Comparison of ENCODE assay signal across 9 cellular contexts in genomic region chr15:98801234-98801561, GRCh38.
DNase-seq lines count a peak whose midpoint lies in the region; ATAC-seq, FAIRE-seq and TF ChIP-seq lines count a peak whose summit lies in the region.
"Had no signal": no experiment of that assay in that cellular context is flagged by ENCODE, and none has a peak within 500 bp of the region (broad histone marks: within the 10 kb centered on the region; RNA-seq: fewer than 3 reads in every experiment).

No MANE protein-coding gene starts in this region.

- H3K27ac ChIP-seq in A549: peak overlapping the region; percentile 87 to 89
- peak overlapping the region; percentile 97 for H3K27ac ChIP-seq in HUES64 (ENCODE audit: low read depth, low read length)
- peak overlapping the region; percentile 32 for H3K27ac ChIP-seq in angular gyrus (ENCODE audit: low read depth, low read length)
- H3K27ac ChIP-seq in OCI-LY7 (ENCODE audit: low read depth, low read length, poor library complexity, severe bottlenecking): no peak overlapping the region

- POLR2A ChIA-PET in A549 (lab: Yijun Ruan, JAX): interaction anchor here (0.6 kb wide), 1 partner anchor 75 kb away, joined by 3 read pairs; no protein-coding TSS in a partner anchor
- POLR2A ChIA-PET in OCI-LY7 (lab: Charles Lee): no interaction called here

- H3K9me3 Mint-ChIP-seq in mesothelial cell of epicardium: no peaks in the 10 kb centered on the region

- TF ChIP-seq CTCF in A549 (IDR thresholded peaks at IDR 0.05) (no peak), mesothelial cell of epicardium (IDR thresholded peaks at IDR 0.05; ENCODE audit: unreplicated experiment) (no peak), OCI-LY7 (conservative IDR thresholded peaks at IDR 0.05; ENCODE audit: low read length) (no peak)

- no peak for TF ChIP-seq POLR2A in A549 (IDR thresholded peaks at IDR 0.05; ENCODE audit: low read length)

- H4K20me1 ChIP-seq in OCI-LY7 (ENCODE audit: insufficient read depth, low read length): no peaks in the 10 kb centered on the region; the same call in 1 of the 2 replicates

- H3K4me3 Mint-ChIP-seq in mesothelial cell of epicardium: peak overlapping the region; percentile 20

- H3K4me1 ChIP-seq in A549: peaks cover 99% of the 10 kb centered on the region
- peaks cover 69% of the 10 kb centered on the region for H3K4me1 ChIP-seq in HUES64 (ENCODE audit: insufficient read depth, low read length)
- no peaks in the 10 kb centered on the region for H3K4me1 ChIP-seq in OCI-LY7 (ENCODE audit: insufficient read depth, low read length, poor library complexity, severe bottlenecking)

- no peaks in the 10 kb centered on the region for H3K27me3 Mint-ChIP-seq in mesothelial cell of epicardium (ENCODE audit: low read depth)

- TF ChIP-seq RAD21 in A549 (conservative IDR thresholded peaks at IDR 0.05 in 1 of 2, IDR thresholded peaks at IDR 0.05 in 1 of 2): no peak

- no peaks in the 10 kb centered on the region for H3K79me2 ChIP-seq in OCI-LY7 (ENCODE audit: insufficient read depth, low read depth, low read length)

- H3K4me2 ChIP-seq in A549 (peak overlapping the region; percentile 89), OCI-LY7 (ENCODE audit: low read length) (no peak overlapping the region)

- H2AFZ ChIP-seq in OCI-LY7 (ENCODE audit: low read length): no peak overlapping the region

- intact Hi-C loops in OCI-LY7 (cut with micrococcal nuclease; ENCODE audit: unreplicated experiment): no loop called here

- peak overlapping the region; percentile 93 for H3K27ac Mint-ChIP-seq in mesothelial cell of epicardium

- no peaks in the 10 kb centered on the region for H3K9me2 ChIP-seq in OCI-LY7 (ENCODE audit: insufficient read depth, low read length)

- peaks cover 60% of the 10 kb centered on the region for H3K4me1 Mint-ChIP-seq in mesothelial cell of epicardium

- H3K27me3 ChIP-seq in HUES64 (ENCODE audit: insufficient read depth, low read length): no peaks in the 10 kb centered on the region

- no peak for TF ChIP-seq EP300 in A549 (IDR thresholded peaks at IDR 0.05)

- DNase-seq in A549 (ENCODE audit: low read depth in 1 of 2, low spot score in 1 of 2) (no peak), mesothelial cell of epicardium (ENCODE audit: low spot score in 2 of 2, unreplicated experiment in 2 of 2) (no peak), HCEC 1CT (no peak), OCI-LY7 (ENCODE audit: low spot score) (no peak)
- DNase-seq: EL had no signal

- BruUV-seq in OCI-LY7 (replicated peaks; lab: Mats Ljungman, UMichigan): no TSS peak

- peak overlapping the region; percentile 67 for H3K9ac ChIP-seq in HUES64 (ENCODE audit: low read depth, low read length)

- ATAC-seq in A549: no peak
- ATAC-seq in GM18873 (IDR thresholded peaks at IDR 0.05; ENCODE audit: low FRiP score, unreplicated experiment): no peak
- no peak for ATAC-seq in HG03097 (IDR thresholded peaks at IDR 0.05; ENCODE audit: low FRiP score, unreplicated experiment)

- H3K4me3 ChIP-seq in A549 (peak overlapping the region; percentile 17; the same call in 1 of the 3 replicates), HUES64 (ENCODE audit: low read length) (peak overlapping the region; percentile 38), OCI-LY7 (ENCODE audit: low read depth, low read length, poor library complexity, severe bottlenecking) (no peak overlapping the region)

- no peaks in the 10 kb centered on the region for H3K36me3 Mint-ChIP-seq in mesothelial cell of epicardium

- no peak for FAIRE-seq in A549 (lab: Jason Lieb, UNC)

- CTCF ChIA-PET in A549 (lab: Yijun Ruan, JAX): interaction anchor here (0.9 to 14.2 kb wide), 5 partner anchors 9 to 103 kb away, joined by 3 to 172 read pairs (median 4); no protein-coding TSS in a partner anchor
- CTCF ChIA-PET in OCI-LY7 (lab: Charles Lee; ENCODE audit: unreplicated experiment): no interaction called here

- no peaks in the 10 kb centered on the region for H3K9me3 ChIP-seq in A549
- H3K9me3 ChIP-seq in HUES64 (ENCODE audit: insufficient read depth, low read depth, low read length): no peaks in the 10 kb centered on the region
- no peaks in the 10 kb centered on the region for H3K9me3 ChIP-seq in OCI-LY7 (ENCODE audit: low read length)

- no peaks in the 10 kb centered on the region for H3K36me3 ChIP-seq in HUES64 (ENCODE audit: insufficient read depth, low read length)
- H3K36me3 ChIP-seq in OCI-LY7 (ENCODE audit: insufficient read depth, low read length): no peaks in the 10 kb centered on the region

- WGBS in A549 (ENCODE audit: missing lambda C conversion rate): 70% methylated on average over 6 of the region's 6 CpGs
- 16% methylated on average over 6 of the region's 6 CpGs for WGBS in HUES64

TF ChIP-seq in A549, 52 proteins besides CTCF, POLR2A, EP300 and RAD21:
- TF ChIP-seq POLR2AphosphoS2 (conservative IDR thresholded peaks at IDR 0.05; ENCODE audit: low read length) (no peak), HOXB13 (CRISPR knock-in tag; IDR thresholded peaks at IDR 0.05; ENCODE audit: low read depth) (no peak), NPAS2 (CRISPR knock-in tag; IDR thresholded peaks at IDR 0.05; ENCODE audit: borderline replicate concordance) (no peak), EHMT2 (IDR thresholded peaks at IDR 0.05; ENCODE audit: low read depth) (no peak), FOXS1 (CRISPR knock-in tag; IDR thresholded peaks at IDR 0.05) (no peak), CBX8 (IDR thresholded peaks at IDR 0.05) (no peak), SMC3 (IDR thresholded peaks at IDR 0.05) (no peak), PHF8 (IDR thresholded peaks at IDR 0.05; ENCODE audit: borderline replicate concordance, low read depth) (no peak)
